8 cellular contexts compared by ENCODE assay signal in the genomic region with DNA sequence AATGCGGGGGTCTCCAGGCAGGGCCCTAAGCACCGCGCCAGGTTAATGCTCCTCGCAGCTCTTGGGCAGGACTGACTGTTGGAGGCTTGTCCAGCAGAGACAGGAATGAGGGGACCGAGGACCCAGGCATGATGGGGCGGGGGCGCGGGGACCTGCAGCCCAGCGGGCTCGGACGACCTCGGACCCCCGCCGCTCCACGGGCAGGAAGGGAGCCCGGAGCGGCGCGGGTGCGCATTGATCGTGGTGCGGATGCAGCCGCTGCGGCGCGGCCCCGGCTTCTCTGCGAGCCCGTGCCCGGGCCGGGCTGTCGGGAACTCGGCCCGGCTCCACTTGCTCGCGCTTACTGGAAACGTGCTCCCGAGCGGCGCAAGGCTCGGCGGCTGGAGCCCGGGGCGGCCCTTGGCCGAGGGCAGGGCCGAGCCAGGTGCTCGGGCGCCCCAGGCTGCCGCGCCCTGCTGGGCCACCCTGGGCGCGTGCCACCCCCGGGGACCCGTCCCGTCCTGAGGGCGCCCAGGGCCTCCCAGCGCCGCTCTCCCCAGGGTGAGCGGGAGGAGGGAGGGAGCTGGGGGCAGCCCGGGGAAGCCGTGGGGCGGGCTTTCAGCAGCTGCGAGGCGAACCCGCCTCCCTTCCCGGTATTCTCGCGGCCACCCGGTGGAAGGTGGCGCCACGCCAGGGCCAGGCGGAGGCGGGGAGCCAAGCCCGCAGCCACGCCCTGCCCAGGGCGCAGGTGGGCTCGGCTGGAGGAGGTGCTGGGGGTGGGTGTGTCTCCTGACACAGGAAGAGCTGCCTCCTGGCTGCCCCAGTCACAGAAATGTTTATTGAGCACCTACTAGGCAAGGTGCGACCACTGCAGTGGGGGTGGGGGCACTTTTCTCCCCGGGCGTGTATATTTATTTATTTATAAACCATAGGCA. TPM values are rescaled to one million over a fixed set of nuclear protein-coding genes. Genes with fewer than 3 reads are reported as not detected.
DNase-seq lines count a peak whose midpoint lies in the region; ATAC-seq and TF ChIP-seq lines count a peak whose summit lies in the region.

No MANE protein-coding gene starts in this region.

- H3K27ac Mint-ChIP-seq in brain = peak overlapping the region in 1 of 5 experiments; percentile 52

- peaks cover 59% of the 10 kb centered on the region for H3K27me3 Mint-ChIP-seq in brain

- peak; percentile 39 for DNase-seq in SIG-M5 treated with dmso at 0.1 percent for 504 hours (lab: John Stamatoyannopoulos, UW; ENCODE audit: unreplicated experiment)
- DNase-seq in SIG-M5 (lab: John Stamatoyannopoulos, UW) = no peak
- peak; percentile 96 for DNase-seq in NCI-H146 (lab: John Stamatoyannopoulos, UW)
- peak; percentile 52 for DNase-seq in T-helper 9 cell
- DNase-seq in iPS-NIHi7 (ENCODE audit: extremely low spot score) = peak; percentile 96
- DNase-seq in stimulated activated CD4-positive, alpha-beta T cell treated with anti-CD3 and anti-CD28 coated beads, Interleukin-15, amount 100 ng/mL, for 48 hours (ENCODE audit: low read depth in 2 of 2) = peak; percentile 61 to 71

- H3K4me3 Mint-ChIP-seq in brain = peak overlapping the region; percentile 68 to 77 (median 74)

- peaks cover 50% of the 10 kb centered on the region for H3K4me1 Mint-ChIP-seq in brain

- no peak for TF ChIP-seq CTCF in brain (conservative IDR thresholded peaks at IDR 0.05)

- ATAC-seq in HG02623 (IDR thresholded peaks at IDR 0.05; ENCODE audit: unreplicated experiment) = no peak

- no peaks in the 10 kb centered on the region for H3K36me3 Mint-ChIP-seq in brain

- H3K9me3 Mint-ChIP-seq in brain = peaks cover 0 to 8% (median 0%) of the 10 kb centered on the region in 5 experiments

RNA-seq across cellular contexts. Expression of a gene that starts 45.9 kb away (rescaled TPM):
- 11.3 TPM for polyA plus RNA-seq in brain (ENCODE audit: insufficient read depth, low read depth, low replicate concordance)
